In genomic region chr4:15024386-15024785, GRCh38 we compare ENCODE assay signal across 24 cellular contexts. TPM values are rescaled to one million over a fixed set of nuclear protein-coding genes. Genes with fewer than 3 reads are reported as not detected.
DNase-seq lines count a peak whose midpoint lies in the region; ATAC-seq and TF ChIP-seq lines count a peak whose summit lies in the region.
"Had no signal": no experiment of that assay in that cellular context is flagged by ENCODE, and none has a peak within 500 bp of the region (broad histone marks: within the 10 kb centered on the region; RNA-seq: fewer than 3 reads in every experiment).

No MANE protein-coding gene starts in this region.

- no TSS peak for BruUV-seq in IMR-90 (replicated peaks; lab: Mats Ljungman, UMichigan)

- DNase-seq in AG10803 (ENCODE audit: low read depth), result peak; percentile 61
- DNase-seq in IMR-90, result peak; percentile 30
- peak; percentile 69 for DNase-seq in choroid plexus epithelial cell (ENCODE audit: low read depth)
- DNase-seq in fibroblast of villous mesenchyme (ENCODE audit: low read depth), result peak; percentile 31
- no peak for DNase-seq in GF-D8 (lab: John Stamatoyannopoulos, UW)
- no peak for DNase-seq in vagina (ENCODE audit: extremely low spot score in 2 of 2)
- no peak for DNase-seq in COLO668 (lab: John Stamatoyannopoulos, UW; ENCODE audit: unreplicated experiment)
- DNase-seq: CD8-positive, alpha-beta T cell; DMS 273 treated with DMSO at 0.1 percent for 48 hours; DMS79; KBM-7; MG63; NCI-H1694; NCI-H2081; NCI-H2227 treated with DMSO at 0.1 percent for 48 hours; NCI-H526 treated with DMSO at 0.1 percent for 48 hours; PC-9; SJCRH30 had no signal

- WGBS in IMR-90 (ENCODE audit: extremely low coverage in 2 of 2, insufficient read length in 1 of 2), 2 experiments, result no CpG with 5 or more reads among the region's 1 CpG

- H3K4me2 ChIP-seq in IMR-90 (ENCODE audit: low read depth, low read length), result no peak overlapping the region
- H3K4me2 ChIP-seq: GM23338, PC-9 had no signal

- no peaks in the 10 kb centered on the region; the same call in 1 of the 2 replicates for H3K9me1 ChIP-seq in IMR-90 (ENCODE audit: insufficient read depth, low read length)

- no peak overlapping the region for H3K56ac ChIP-seq in IMR-90 (ENCODE audit: extremely low read depth, insufficient read depth, low read length)

- no peak overlapping the region for H3K23ac ChIP-seq in IMR-90 (ENCODE audit: low read depth, low read length)

- H3K27ac ChIP-seq in IMR-90 (ENCODE audit: insufficient read depth, low read length) (no peak overlapping the region), vagina (no peak overlapping the region)
- H3K27ac ChIP-seq: C4-2B, PC-9, SJCRH30 had no signal

- no peak overlapping the region for H3K18ac ChIP-seq in IMR-90 (ENCODE audit: low read depth, low read length)

- CTCF ChIA-PET in IMR-90 (lab: Yijun Ruan, JAX), result interaction anchor here (0.6 to 1.2 kb wide), 2 partner anchors 17 to 126 kb away, joined by 3 to 4 read pairs; no protein-coding TSS in a partner anchor

- no peak overlapping the region for H2BK20ac ChIP-seq in IMR-90 (ENCODE audit: low read depth, low read length)

- H3K4me3 ChIP-seq in AG10803 (ENCODE audit: low read length) (no peak overlapping the region), IMR-90 (ENCODE audit: insufficient read depth, low read depth, low read length) (no peak overlapping the region), choroid plexus epithelial cell (ENCODE audit: low read depth, low read length) (no peak overlapping the region), fibroblast of villous mesenchyme (ENCODE audit: low read depth, low read length) (no peak overlapping the region), vagina (no peak overlapping the region)
- H3K4me3 ChIP-seq: GM23338, HAP-1, MG63, PC-9, SJCRH30 had no signal

- TF ChIP-seq CTCF in AG10803 (conservative IDR thresholded peaks at IDR 0.05; ENCODE audit: low read length) (no peak), IMR-90 (conservative IDR thresholded peaks at IDR 0.05; ENCODE audit: low read depth, low read length) (no peak), choroid plexus epithelial cell (conservative IDR thresholded peaks at IDR 0.05; ENCODE audit: low read depth, low read length) (no peak), fibroblast of villous mesenchyme (IDR thresholded peaks at IDR 0.05; ENCODE audit: insufficient read depth, low read depth, low read length) (no peak), vagina (IDR thresholded peaks at IDR 0.05) (no peak)

- in situ Hi-C loops in IMR-90 (cut with MboI; ENCODE audit: low sequenced_read_pairs), result loop anchor here (25.0 kb wide), 1 partner anchor 663 kb away; the partner anchor contains the start of gene FAM200B

- no peak overlapping the region for H2BK120ac ChIP-seq in IMR-90 (ENCODE audit: low read depth, low read length)

- dilution Hi-C loops in IMR-90 (cut with HindIII; ENCODE audit: low sequenced_read_pairs, unreplicated experiment), result no loop called here

- no peak overlapping the region for H3K14ac ChIP-seq in IMR-90 (replicated peaks; ENCODE audit: low read depth, low read length)

- H3K79me1 ChIP-seq in IMR-90 (ENCODE audit: low read depth in 1 of 2, low read length in 2 of 2), result peaks cover 13 to 37% of the 10 kb centered on the region in 2 experiments

- POLR2A ChIA-PET in IMR-90 (lab: Charles Lee; ENCODE audit: unreplicated experiment), result no interaction called here

- no peak overlapping the region for H4K91ac ChIP-seq in IMR-90 (ENCODE audit: insufficient read depth, low read depth, low read length)

- H3K9ac ChIP-seq in IMR-90 (ENCODE audit: low read depth, low read length), result no peak overlapping the region

- H2AK9ac ChIP-seq in IMR-90 (replicated peaks; ENCODE audit: low read depth, low read length, poor library complexity), result no peak overlapping the region

- no peak for TF ChIP-seq POLR2A in IMR-90 (IDR thresholded peaks at IDR 0.05; ENCODE audit: low read depth, low read length)
- no peak for TF ChIP-seq POLR2A in vagina (IDR thresholded peaks at IDR 0.05)

- no peak overlapping the region for H3K4ac ChIP-seq in IMR-90 (ENCODE audit: low read depth, low read length)

- H2AK5ac ChIP-seq in IMR-90 (ENCODE audit: low read depth, low read length), result no peak overlapping the region

- intact Hi-C loops in IMR-90 (cut with micrococcal nuclease), result no loop called here
- intact Hi-C loops in vagina (cut with DNase I), result no loop called here

- H2BK15ac ChIP-seq in IMR-90 (ENCODE audit: low read depth, low read length), result no peak overlapping the region

- TF ChIP-seq RAD21 in IMR-90 (IDR thresholded peaks at IDR 0.05; ENCODE audit: low read length), result no peak

- H3K27me3 ChIP-seq in IMR-90 (ENCODE audit: control insufficient read depth, insufficient read depth, low read length) (no peaks in the 10 kb centered on the region), vagina (no peaks in the 10 kb centered on the region)
- H3K27me3 ChIP-seq: MG63, SJCRH30 had no signal

- no peak overlapping the region for H2AFZ ChIP-seq in IMR-90 (replicated peaks; ENCODE audit: low read length, poor library complexity)
- H2AFZ ChIP-seq: GM23338, PC-9 had no signal

- H3K36me3 ChIP-seq in IMR-90 (ENCODE audit: control insufficient read depth, insufficient read depth, low read length) (peaks cover 7% of the 10 kb centered on the region), vagina (peaks cover 0 to 4% of the 10 kb centered on the region in 2 donors)
- H3K36me3 ChIP-seq: MG63, SJCRH30 had no signal

- no peak overlapping the region for H2BK5ac ChIP-seq in IMR-90 (ENCODE audit: low read depth, low read length, poor library complexity, severe bottlenecking)

- no peak overlapping the region for H4K8ac ChIP-seq in IMR-90 (ENCODE audit: low read depth in 2 of 2, low read length in 2 of 2)

- H3K4me1 ChIP-seq in IMR-90 (ENCODE audit: control insufficient read depth, insufficient read depth, low read length), result peaks cover 2% of the 10 kb centered on the region; the same call in 1 of the 2 replicates
- peaks cover 27% of the 10 kb centered on the region for H3K4me1 ChIP-seq in vagina
- H3K4me1 ChIP-seq: SJCRH30 had no signal

- H3K9me3 ChIP-seq in IMR-90 (ENCODE audit: control insufficient read depth, insufficient read depth, low read length) (no peaks in the 10 kb centered on the region), vagina (no peaks in the 10 kb centered on the region)
- H3K9me3 ChIP-seq: HAP-1, MG63, SJCRH30 had no signal

- H4K20me1 ChIP-seq in IMR-90 (ENCODE audit: insufficient read depth, low read length), result peaks cover 10% of the 10 kb centered on the region; the same call in 1 of the 2 replicates

- ATAC-seq in IMR-90 (ENCODE audit: low read depth) (peak; percentile 43), GM19035 (IDR thresholded peaks at IDR 0.05; ENCODE audit: unreplicated experiment) (no peak)
- ATAC-seq: CD8-positive, alpha-beta T cell; GM23338; Right ventricle myocardium inferior; SK-N-SH treated with all-trans-retinoic acid at 6 μM for 48 hours had no signal

- H4K5ac ChIP-seq in IMR-90 (ENCODE audit: low read depth, low read length), result no peak overlapping the region

TF ChIP-seq in IMR-90, 13 proteins besides CTCF, POLR2A, EP300 and RAD21:
- TF ChIP-seq MXI1 (IDR thresholded peaks at IDR 0.05; ENCODE audit: borderline replicate concordance, low read depth, low read length) (no peak), BHLHE40 (IDR thresholded peaks at IDR 0.05; ENCODE audit: low read depth, low read length) (no peak), FOS (IDR thresholded peaks at IDR 0.05; ENCODE audit: low read depth, low read length) (no peak), NFE2L2 (IDR thresholded peaks at IDR 0.05; ENCODE audit: low read depth, low read length) (no peak), MAZ (IDR thresholded peaks at IDR 0.05; ENCODE audit: borderline replicate concordance, low read depth, low read length) (no peak)

RNA-seq across cellular contexts. Expression of gene CPEB2, which starts 22.1 kb away (rescaled TPM):
- 10.6 and 18.1 TPM in 2 replicates for total RNA-seq in IMR-90 (2012; rRNA removed)
- 9.4 and 12.0 TPM in 2 replicates for polyA plus RNA-seq in IMR-90 (2012; rRNA removed)
- polyA plus RNA-seq in IMR-90 (2012; cell fraction: cytosol; rRNA removed), result 2.8 and 3.4 TPM in 2 replicates
- polyA plus RNA-seq in IMR-90 (2012; cell fraction: nucleus; rRNA removed; ENCODE audit: low replicate concordance), result 7.0 and 65.7 TPM in 2 replicates
- total RNA-seq in fibroblast of villous mesenchyme, result 16.4 and 38.9 TPM in 2 replicates
- total RNA-seq in vagina, result 40.0 TPM

Comparison
In these comparisons a context has a peak if more than half of its experiments do, and no peak if none do; other contexts are left out.
1. DNase-seq: peak in AG10803 (single experiment), IMR-90 (single experiment), choroid plexus epithelial cell (single experiment) and fibroblast of villous mesenchyme (single experiment); none in GF-D8 (single experiment), vagina (0 of 2) and COLO668 (single experiment).